ENCODE assay signal across 15 cellular contexts in the genomic region with DNA sequence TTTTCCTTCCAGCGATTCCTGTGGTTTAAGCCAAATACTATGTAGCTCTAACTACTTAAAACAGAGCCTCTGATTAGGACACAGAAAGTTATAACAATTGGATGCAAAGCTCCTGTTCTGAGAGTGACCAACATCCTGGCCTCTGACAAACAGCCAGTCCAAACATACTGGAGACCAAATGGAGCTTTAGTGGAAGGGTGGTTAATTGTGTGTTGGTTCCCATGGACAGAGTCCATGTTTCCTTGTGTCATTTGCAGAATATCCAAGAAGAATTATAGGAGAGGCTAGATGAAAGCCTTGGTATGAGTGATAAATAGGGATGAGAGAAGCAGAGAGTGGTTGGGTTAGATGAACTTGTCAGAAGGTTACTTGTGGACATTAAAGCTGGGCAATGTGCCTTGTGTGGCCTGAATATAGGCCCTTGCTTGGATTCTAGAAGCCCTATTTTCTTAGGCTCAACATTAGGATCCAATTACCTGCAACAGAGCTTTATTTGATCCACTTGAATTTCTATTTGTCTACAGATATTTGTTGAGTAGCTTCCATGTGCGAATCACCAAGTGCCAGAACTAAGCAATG.
"Had no signal": no experiment of that assay in that cellular context is flagged by ENCODE, and none has a peak within 500 bp of the region (broad histone marks: within the 10 kb centered on the region; RNA-seq: fewer than 3 reads in every experiment).

No MANE protein-coding gene starts in this region.

- H3K36me3 ChIP-seq: adrenal gland, lower lobe of right lung, tibial artery had no signal

- H3K27ac ChIP-seq: adrenal gland, dorsolateral prefrontal cortex, epithelial cell of prostate, hepatocyte, lower lobe of right lung, parathyroid adenoma had no signal

- H3K79me2 ChIP-seq: hepatocyte, parathyroid adenoma had no signal

- H3K4me1 ChIP-seq: adrenal gland, lower lobe of right lung, parathyroid adenoma had no signal

- H3K9ac ChIP-seq: parathyroid adenoma had no signal

- H3K27me3 ChIP-seq: adrenal gland, dorsolateral prefrontal cortex, hepatocyte, tibial artery had no signal

- H3K4me3 ChIP-seq: adrenal gland, dorsolateral prefrontal cortex, hepatocyte, lower lobe of right lung, tibial artery had no signal

- DNase-seq: activated CD4-positive, alpha-beta T cell treated with anti-CD3 and anti-CD28 coated beads for 36 hours; activated CD4-positive, alpha-beta T cell treated with anti-CD3 and anti-CD28 coated beads, Interleukin-2, amount 50 U/mL, for 48 hours; activated gamma-delta T cell; central memory CD4-positive, alpha-beta T cell; dorsolateral prefrontal cortex; lower lobe of right lung; stimulated activated CD4-positive, alpha-beta T cell treated with anti-CD3 and anti-CD28 coated beads, Interleukin-12 subunit alpha, Interleukin-12 subunit beta, amount 100 ng/mL, for 4 hours; stimulated activated CD4-positive, alpha-beta T cell treated with anti-CD3 and anti-CD28 coated beads, Interleukin-1b, Interleukin-23, amount 100 ng/mL, for 48 hours; stimulated activated CD8-positive, alpha-beta memory T cell treated with anti-CD3 and anti-CD28 coated beads, Interleukin-4, amount 100 ng/mL, for 48 hours; stimulated activated naive CD4-positive, alpha-beta T cell; tibial artery had no signal

- H3K4me2 ChIP-seq: hepatocyte had no signal
